8 cellular contexts compared by ENCODE assay signal in the genomic region with DNA sequence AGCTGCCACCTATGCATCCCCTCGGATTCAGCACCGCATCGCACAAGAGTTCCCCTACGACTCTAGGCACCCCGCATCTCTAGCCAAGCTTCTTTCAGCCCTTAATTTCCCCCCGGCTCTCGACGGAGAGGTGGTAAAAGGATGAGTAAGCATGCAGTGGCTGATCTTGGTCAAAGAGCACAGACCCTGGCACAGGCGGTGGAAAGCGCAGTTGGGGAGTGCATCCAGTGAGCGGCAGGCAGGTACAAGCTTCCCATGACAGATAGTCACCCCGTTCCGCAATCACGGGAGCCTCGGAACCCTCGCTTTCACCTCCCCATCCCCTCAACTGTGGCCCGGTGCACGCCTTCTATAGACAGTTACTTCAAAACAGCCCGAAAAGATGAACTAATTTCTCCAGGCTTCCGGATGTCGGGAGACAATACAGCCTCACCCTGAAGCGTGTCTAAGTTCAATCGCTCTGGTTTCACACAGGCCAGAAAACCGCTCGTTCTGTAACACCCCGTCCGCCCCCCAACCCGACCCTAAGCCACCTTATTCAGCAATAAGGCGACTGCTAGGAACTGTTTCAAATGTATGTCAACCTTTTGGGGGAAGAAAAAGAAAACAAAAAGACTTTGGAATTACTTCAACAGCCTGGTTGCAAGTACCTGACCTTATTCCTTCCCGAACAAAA. TPM values are rescaled to one million over a fixed set of nuclear protein-coding genes. Genes with fewer than 3 reads are reported as not detected.
DNase-seq lines count a peak whose midpoint lies in the region; ATAC-seq and TF ChIP-seq lines count a peak whose summit lies in the region.

No MANE protein-coding gene starts in this region.

- DNase-seq in GM06990 (ENCODE audit: extremely low read depth, insufficient read length): peak; percentile 54
- peak; percentile 41 for DNase-seq in NCI-H460 (ENCODE audit: extremely low read depth, low read depth)
- DNase-seq in activated T-cell treated with anti-CD3 and anti-CD28 coated beads, Interleukin-2, amount 50 U/mL, for 24 hours: peak; percentile 75
- DNase-seq in fibroblast of gingiva (ENCODE audit: low read depth): peak; percentile 40
- peak; percentile 14 for DNase-seq in nephron progenitor cell
- DNase-seq in stomach: peak; percentile 33
- no peak for DNase-seq in GM10248 (ENCODE audit: extremely low spot score)

- H3K4me3 ChIP-seq in GM06990 (replicated peaks; ENCODE audit: low read depth, low read length) (peak overlapping the region; percentile 60), stomach (peak overlapping the region; percentile 75 to 93 (median 86))

- H3K27ac Mint-ChIP-seq in activated T-cell treated with anti-CD3 and anti-CD28 coated beads, Interleukin-2, amount 50 U/mL, for 24 hours: peak overlapping the region; percentile 95
- peak overlapping the region; percentile 96 for H3K27ac Mint-ChIP-seq in nephron progenitor cell

- peak overlapping the region in 4 of 5 donors; percentile 97 to 100 (median 98) for H3K27ac ChIP-seq in stomach

- peak overlapping the region; percentile 95 for H3K4me3 Mint-ChIP-seq in activated T-cell treated with anti-CD3 and anti-CD28 coated beads, Interleukin-2, amount 50 U/mL, for 24 hours
- H3K4me3 Mint-ChIP-seq in nephron progenitor cell: peak overlapping the region; percentile 94

- POLR2A ChIA-PET in GM10248 (lab: Yijun Ruan, JAX): interaction anchor here (0.6 to 0.7 kb wide), 6 partner anchors 10 to 873 kb away, joined by 3 to 7 read pairs (median 4); no protein-coding TSS in a partner anchor

- TF ChIP-seq POLR2A in stomach (IDR thresholded peaks at IDR 0.05): no peak

- no peaks in the 10 kb centered on the region for H3K9me3 Mint-ChIP-seq in activated T-cell treated with anti-CD3 and anti-CD28 coated beads, Interleukin-2, amount 50 U/mL, for 24 hours
- H3K9me3 Mint-ChIP-seq in nephron progenitor cell: peaks cover 38% of the 10 kb centered on the region

- intact Hi-C loops in stomach (cut with DNase I; ENCODE audit: low total_unique reads): no loop called here

- no peaks in the 10 kb centered on the region for H3K27me3 ChIP-seq in GM06990 (replicated peaks; ENCODE audit: control insufficient read depth, insufficient read depth, low read length)
- H3K27me3 ChIP-seq in stomach: no peaks in the 10 kb centered on the region

- WGBS in stomach, 5 donors: 3 to 5% (median 4%) methylated on average over 30 of the region's 30 CpGs

- TF ChIP-seq CTCF in GM06990 (IDR thresholded peaks at IDR 0.05; ENCODE audit: insufficient read depth, low read length, poor library complexity, severe bottlenecking) (no peak), nephron progenitor cell (IDR thresholded peaks at IDR 0.05) (no peak), stomach (IDR thresholded peaks at IDR 0.05) (no peak), GM10248 (IDR thresholded peaks at IDR 0.05; ENCODE audit: control extremely low read depth, extremely low read depth, low read depth, missing control alignments) (no peak)

- no peaks in the 10 kb centered on the region for H3K36me3 ChIP-seq in GM06990 (ENCODE audit: control insufficient read depth, insufficient read depth, low read length)
- H3K36me3 ChIP-seq in stomach: no peaks in the 10 kb centered on the region

- CTCF ChIA-PET in GM10248 (lab: Yijun Ruan, JAX): interaction anchor here (0.8 to 2.6 kb wide), 5 partner anchors 10 to 241 kb away, joined by 3 to 8 read pairs (median 6); no protein-coding TSS in a partner anchor

- H3K36me3 Mint-ChIP-seq in activated T-cell treated with anti-CD3 and anti-CD28 coated beads, Interleukin-2, amount 50 U/mL, for 24 hours (ENCODE audit: low read depth): peaks cover 45% of the 10 kb centered on the region
- H3K36me3 Mint-ChIP-seq in nephron progenitor cell (ENCODE audit: low read depth): peaks cover 34% of the 10 kb centered on the region

- H3K9me3 ChIP-seq in stomach: no peaks in the 10 kb centered on the region

- peaks cover 17 to 61% (median 40%) of the 10 kb centered on the region in 4 donors for H3K4me1 ChIP-seq in stomach

- H3K27me3 Mint-ChIP-seq in activated T-cell treated with anti-CD3 and anti-CD28 coated beads, Interleukin-2, amount 50 U/mL, for 24 hours: no peaks in the 10 kb centered on the region
- peaks cover 5% of the 10 kb centered on the region for H3K27me3 Mint-ChIP-seq in nephron progenitor cell (ENCODE audit: low read depth, poor library complexity)

- no peak for ATAC-seq in HG03342 (IDR thresholded peaks at IDR 0.05; ENCODE audit: unreplicated experiment)

- peaks cover 52% of the 10 kb centered on the region for H3K4me1 Mint-ChIP-seq in activated T-cell treated with anti-CD3 and anti-CD28 coated beads, Interleukin-2, amount 50 U/mL, for 24 hours (ENCODE audit: low read depth)
- H3K4me1 Mint-ChIP-seq in nephron progenitor cell: peaks cover 26% of the 10 kb centered on the region

- TF ChIP-seq EP300 in stomach (IDR thresholded peaks at IDR 0.05): no peak

RNA-seq across cellular contexts. Expression of a gene that starts 1.5 kb away (rescaled TPM):
- total RNA-seq in NCI-H460 (2014; rRNA removed; shearing (Covaris generic)): 207 and 238 TPM in 2 replicates
- 106 and 129 TPM in 2 replicates for polyA plus RNA-seq in NCI-H460 (2014; cell fraction: nucleus; rRNA removed)
- total RNA-seq in stomach: 100 to 1,000 TPM in 1 of 5 donors, 10 to 100 TPM in 4; 18.5 to 141 (median 66.5) TPM
- polyA plus RNA-seq in stomach: 100 to 1,000 TPM in 1 of 3 donors, 10 to 100 TPM in 2; 73.2 to 103 (median 95.1) TPM
